ENCODE assay signal across 8 cellular contexts in the genomic region with DNA sequence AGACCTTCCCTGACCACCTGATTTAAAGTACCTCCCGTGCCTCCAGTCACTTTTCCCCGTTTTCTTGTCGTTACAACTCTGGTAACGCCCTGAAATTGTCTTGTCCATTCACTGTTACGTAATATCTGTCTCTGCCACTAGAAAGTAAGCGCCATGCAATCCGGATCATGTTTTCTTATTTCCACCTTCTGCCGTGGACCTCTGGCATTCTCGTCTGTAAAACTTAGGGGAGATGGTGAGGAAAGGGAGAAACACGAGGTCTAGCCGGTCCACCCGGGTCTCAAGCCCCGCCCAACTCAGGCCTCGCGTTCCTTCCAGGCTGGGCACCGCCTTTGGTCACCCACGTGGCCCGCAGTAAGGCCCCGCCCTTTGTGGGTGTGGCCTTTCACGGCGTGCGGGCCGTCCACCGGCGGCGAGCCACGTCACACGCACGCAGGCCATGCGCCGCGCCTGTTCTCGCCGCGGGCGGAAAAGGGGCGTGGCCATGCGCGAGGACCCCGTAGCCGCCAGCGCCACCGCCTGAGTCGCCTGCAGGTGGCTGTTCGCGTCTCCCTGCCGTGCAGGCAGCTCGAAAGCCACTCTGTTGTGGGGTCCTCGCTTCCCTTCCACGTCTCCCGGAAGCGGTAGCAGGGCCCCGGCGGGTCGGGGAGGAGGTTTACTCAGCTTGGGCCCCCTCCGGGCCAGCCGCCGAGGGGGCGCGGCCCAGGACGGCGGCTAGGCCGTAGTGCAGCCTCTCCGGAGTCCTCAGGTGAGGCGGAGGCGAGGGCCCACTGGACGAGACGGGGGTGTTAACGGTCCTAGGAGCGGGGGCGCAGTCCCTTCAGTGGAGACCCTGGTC. TPM values are rescaled to one million over a fixed set of nuclear protein-coding genes. Genes with fewer than 3 reads are reported as not detected.
DNase-seq lines count a peak whose midpoint lies in the region; ATAC-seq and TF ChIP-seq lines count a peak whose summit lies in the region.

A gene with protein sequence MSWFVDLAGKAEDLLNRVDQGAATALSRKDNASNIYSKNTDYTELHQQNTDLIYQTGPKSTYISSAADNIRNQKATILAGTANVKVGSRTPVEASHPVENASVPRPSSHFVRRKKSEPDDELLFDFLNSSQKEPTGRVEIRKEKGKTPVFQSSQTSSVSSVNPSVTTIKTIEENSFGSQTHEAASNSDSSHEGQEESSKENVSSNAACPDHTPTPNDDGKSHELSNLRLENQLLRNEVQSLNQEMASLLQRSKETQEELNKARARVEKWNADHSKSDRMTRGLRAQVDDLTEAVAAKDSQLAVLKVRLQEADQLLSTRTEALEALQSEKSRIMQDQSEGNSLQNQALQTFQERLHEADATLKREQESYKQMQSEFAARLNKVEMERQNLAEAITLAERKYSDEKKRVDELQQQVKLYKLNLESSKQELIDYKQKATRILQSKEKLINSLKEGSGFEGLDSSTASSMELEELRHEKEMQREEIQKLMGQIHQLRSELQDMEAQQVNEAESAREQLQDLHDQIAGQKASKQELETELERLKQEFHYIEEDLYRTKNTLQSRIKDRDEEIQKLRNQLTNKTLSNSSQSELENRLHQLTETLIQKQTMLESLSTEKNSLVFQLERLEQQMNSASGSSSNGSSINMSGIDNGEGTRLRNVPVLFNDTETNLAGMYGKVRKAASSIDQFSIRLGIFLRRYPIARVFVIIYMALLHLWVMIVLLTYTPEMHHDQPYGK (plus strand): TSS at position 597 of the 838 bp plus-strand sequence. CDS start 3,133 bp downstream, outside the sequence.

- TF ChIP-seq CTCF in VCaP (conservative IDR thresholded peaks at IDR 0.05) (no peak), breast epithelium (IDR thresholded peaks at IDR 0.05) (peak in 2 of 3 donors; percentile 22 to 25)

- TF ChIP-seq POLR2A in breast epithelium (IDR thresholded peaks at IDR 0.05): peak; percentile 63

- peak; percentile 77 for DNase-seq in NCI-H2196 treated with DMSO at 0.1 percent for 48 hours (lab: John Stamatoyannopoulos, UW; ENCODE audit: unreplicated experiment)
- peak; percentile 98 for DNase-seq in breast epithelium (ENCODE audit: low spot score in 2 of 2)

- H3K36me3 ChIP-seq in ACC112 (ENCODE audit: insufficient read depth, low read length): peaks cover 17% of the 10 kb centered on the region
- H3K36me3 ChIP-seq in breast epithelium: no peaks in the 10 kb centered on the region
- peaks cover 14% of the 10 kb centered on the region for H3K36me3 ChIP-seq in iPS-18a (ENCODE audit: control insufficient read depth, low read depth, low read length)
- peaks cover 17% of the 10 kb centered on the region for H3K36me3 ChIP-seq in skeletal muscle satellite cell (ENCODE audit: insufficient read depth, low read length)

- peak within 1 kb of the TSS; percentile 84 for H2AFZ ChIP-seq in ACC112 (ENCODE audit: low read length, unreplicated experiment)

- H3K4me3 ChIP-seq in ACC112 (ENCODE audit: low read depth, low read length): peak within 1 kb of the TSS; percentile 91
- H3K4me3 ChIP-seq in breast epithelium: peak within 1 kb of the TSS; percentile 80 to 97 (median 90)
- H3K4me3 ChIP-seq in iPS-18a (ENCODE audit: low read length): peak within 1 kb of the TSS; percentile 97
- H3K4me3 ChIP-seq in skeletal muscle satellite cell (ENCODE audit: low read length): peak within 1 kb of the TSS; percentile 100

- H3K27ac ChIP-seq in ACC112 (ENCODE audit: low read depth, low read length) (peak within 1 kb of the TSS; percentile 82), VCaP (peak within 1 kb of the TSS; percentile 81), breast epithelium (peak within 1 kb of the TSS; percentile 90 to 97), iPS-18a (ENCODE audit: low read length) (no peak within 1 kb of the TSS)

- H3K27me3 ChIP-seq in ACC112 (ENCODE audit: insufficient read depth, low read length) (no peaks in the 10 kb centered on the region), breast epithelium (no peaks in the 10 kb centered on the region), iPS-18a (ENCODE audit: control insufficient read depth, insufficient read depth, low read length) (no peaks in the 10 kb centered on the region), skeletal muscle satellite cell (ENCODE audit: control insufficient read depth, insufficient read depth, low read length) (no peaks in the 10 kb centered on the region)

- H3K4me1 ChIP-seq in ACC112 (ENCODE audit: control insufficient read depth, insufficient read depth, low read length, unreplicated experiment) (peaks cover 20% of the 10 kb centered on the region), breast epithelium (peaks cover 0 to 7% of the 10 kb centered on the region in 2 donors), iPS-18a (ENCODE audit: control insufficient read depth, low read depth, low read length) (peaks cover 12% of the 10 kb centered on the region), skeletal muscle satellite cell (ENCODE audit: control insufficient read depth, insufficient read depth, low read length) (peaks cover 18% of the 10 kb centered on the region)

- peak within 1 kb of the TSS; percentile 83 for H3K9ac ChIP-seq in iPS-18a (ENCODE audit: low read length)
- peak within 1 kb of the TSS; percentile 100 for H3K9ac ChIP-seq in skeletal muscle satellite cell (ENCODE audit: low read depth, low read length)

- H3K9me3 ChIP-seq in breast epithelium (peaks cover 0 to 12% of the 10 kb centered on the region in 2 donors), iPS-18a (ENCODE audit: control insufficient read depth, low read depth, low read length) (no peaks in the 10 kb centered on the region), skeletal muscle satellite cell (replicated peaks; ENCODE audit: low read length) (peaks cover 13% of the 10 kb centered on the region)

- intact Hi-C loops in breast epithelium (cut with DNase I; ENCODE audit: low total_unique reads): no loop called here

- ATAC-seq in GM18870 (IDR thresholded peaks at IDR 0.05; ENCODE audit: unreplicated experiment) (peak; percentile 76), HG03135 (IDR thresholded peaks at IDR 0.05; ENCODE audit: unreplicated experiment) (peak; percentile 94)

- peaks cover 41% of the 10 kb centered on the region for H3K79me2 ChIP-seq in ACC112 (ENCODE audit: control insufficient read depth, insufficient read depth, low read length, unreplicated experiment)

- peak within 1 kb of the TSS; percentile 98 for H3K4me2 ChIP-seq in skeletal muscle satellite cell (ENCODE audit: low read length)

RNA-seq across cellular contexts. Expression of the gene that starts here (rescaled TPM):
- total RNA-seq in breast epithelium: 10 to 100 TPM; 41.4 to 52.1 (median 49.8) TPM
- total RNA-seq in skeletal muscle satellite cell (2012; rRNA removed): 43.6 and 44.1 TPM in 2 replicates
